Comparison of ENCODE assay signal across 18 cellular contexts in genomic region chr1:211731456-211732275, GRCh38. TPM values are rescaled to one million over a fixed set of nuclear protein-coding genes. Genes with fewer than 3 reads are reported as not detected.
DNase-seq lines count a peak whose midpoint lies in the region; ATAC-seq, FAIRE-seq and TF ChIP-seq lines count a peak whose summit lies in the region.
"Had no signal": no experiment of that assay in that cellular context is flagged by ENCODE, and none has a peak within 500 bp of the region (broad histone marks: within the 10 kb centered on the region; RNA-seq: fewer than 3 reads in every experiment).

No MANE protein-coding gene starts in this region.

- no peaks in the 10 kb centered on the region for H3K36me3 ChIP-seq in K562 (ENCODE audit: control insufficient read depth, insufficient read depth, low read length)

- peak overlapping the region; percentile 28; the same call in 1 of the 2 replicates for H2AFZ ChIP-seq in K562 (ENCODE audit: low read depth, low read length)

- no peak for TF ChIP-seq CTCF in K562 (IDR thresholded peaks at IDR 0.05 in 2 of 3, conservative IDR thresholded peaks at IDR 0.05 in 1 of 3; ENCODE audit: insufficient read depth in 2 of 3, low read depth in 1 of 3, low read length in 3 of 3)

- BruUV-seq in K562 (replicated peaks; lab: Mats Ljungman, UMichigan), result no TSS peak

- no peak for TF ChIP-seq EP300 in K562 (IDR thresholded peaks at IDR 0.05; ENCODE audit: low read length)

- H3K9me1 ChIP-seq in K562 (ENCODE audit: control insufficient read depth, insufficient read depth, low read length), result no peaks in the 10 kb centered on the region

- H3K9ac ChIP-seq in K562 (ENCODE audit: insufficient read depth in 1 of 2, low read depth in 2 of 2, low read length in 2 of 2), result peak overlapping the region in 1 of 2 experiments; percentile 11; a peak in 1 of 4 replicates

- no peak overlapping the region for H3K4me2 ChIP-seq in K562 (ENCODE audit: insufficient read depth, low read length)

- WGBS in K562 (ENCODE audit: insufficient coverage, low coverage, missing lambda C conversion rate), result 32% methylated on average over 5 of the region's 5 CpGs

- FAIRE-seq in K562 (lab: Jason Lieb, UNC), result peak; percentile 48
- FAIRE-seq: GM18507 had no signal

- H3K27ac ChIP-seq in K562 (ENCODE audit: extremely low read depth, low read depth, low read length) (no peak overlapping the region), substantia nigra (ENCODE audit: low read depth, low read length, poor library complexity, severe bottlenecking) (peak overlapping the region; percentile 91)

- H3K27me3 ChIP-seq in K562 (ENCODE audit: control insufficient read depth in 2 of 2, insufficient read depth in 2 of 2, low read length in 2 of 2), result no peaks in the 10 kb centered on the region

- no peaks in the 10 kb centered on the region for H3K79me2 ChIP-seq in K562 (ENCODE audit: control insufficient read depth, insufficient read depth, low read length)

- peak; percentile 19 for ATAC-seq in HG03432 (IDR thresholded peaks at IDR 0.05; ENCODE audit: unreplicated experiment)
- ATAC-seq in K562, result peak; percentile 55
- ATAC-seq: Right ventricle myocardium inferior, T-helper 17 cell had no signal

- no peak for TF ChIP-seq POLR2A in K562 (conservative IDR thresholded peaks at IDR 0.05)

- in situ Hi-C loops in K562 (cut with MboI), result no loop called here

- CTCF ChIA-PET in K562 (lab: Yijun Ruan, JAX; ENCODE audit: low intra/inter-chr PET ratio), result interaction anchor here (0.5 kb wide), 1 partner anchor 61 kb away, joined by 4 read pairs; no protein-coding TSS in a partner anchor

- H3K4me1 ChIP-seq in K562 (replicated peaks in 1 of 2; ENCODE audit: control insufficient read depth in 2 of 2, insufficient read depth in 2 of 2, low read length in 2 of 2), result peaks cover 11 to 31% of the 10 kb centered on the region in 2 experiments

- POLR2A ChIA-PET in K562 (lab: Yijun Ruan, JAX), result interaction anchor here (1.5 kb wide), 1 partner anchor 9 kb away, joined by 7 read pairs; no protein-coding TSS in a partner anchor

- intact Hi-C loops in K562 (cut with micrococcal nuclease), result no loop called here

- DNase-seq in NCI-H2196 (lab: John Stamatoyannopoulos, UW; ENCODE audit: unreplicated experiment), result peak; percentile 20
- no peak for DNase-seq in NCI-H2196 treated with DMSO at 0.1 percent for 48 hours (lab: John Stamatoyannopoulos, UW; ENCODE audit: unreplicated experiment)
- peak in 1 of 4 experiments; percentile 44 for DNase-seq in K562 (ENCODE audit: extremely low read depth in 1 of 4, low spot score in 3 of 4)
- DNase-seq in substantia nigra (lab: John Stamatoyannopoulos, UW), result peak in 2 of 49 donors; percentile 23
- DNase-seq in NOMO-1 treated with dmso at 0.1 percent for 144 hours (lab: John Stamatoyannopoulos, UW; ENCODE audit: unreplicated experiment), result no peak
- DNase-seq in DMS153 treated with DMSO at 0.1 percent for 48 hours (lab: John Stamatoyannopoulos, UW; ENCODE audit: unreplicated experiment), result no peak
- no peak for DNase-seq in DMS79 (lab: John Stamatoyannopoulos, UW)
- DNase-seq: ACHN; activated CD4-positive, CD25-positive, alpha-beta regulatory T cell treated with anti-CD3 and anti-CD28 coated beads, Interleukin-2, amount 50 U/mL, for 72 hours; activated naive CD4-positive, alpha-beta T cell treated with anti-CD3 and anti-CD28 coated beads, Interleukin-2, amount 10 ng/mL, durations not matched to agents 7 days and 5 days; effector CD4-positive, alpha-beta T cell; H9; NCI-H1092 treated with DMSO at 0.1 percent for 48 hours; T-helper 17 cell had no signal

- H3K4me3 ChIP-seq in K562, result no peak overlapping the region

- H3K9me3 ChIP-seq in K562 (replicated peaks; ENCODE audit: control insufficient read depth, insufficient read depth, low read depth, low read length), result no peaks in the 10 kb centered on the region

- TF ChIP-seq RAD21 in K562 (CRISPR knock-in tag; conservative IDR thresholded peaks at IDR 0.05 in 1 of 2, IDR thresholded peaks at IDR 0.05 in 1 of 2), result no peak

- H4K20me1 ChIP-seq in K562 (replicated peaks; ENCODE audit: control insufficient read depth, insufficient read depth, low read length), result no peaks in the 10 kb centered on the region

TF ChIP-seq in K562, 482 proteins besides CTCF, POLR2A, EP300 and RAD21 (continues in another document):
- TF ChIP-seq ZNF212 (CRISPR knock-in tag; IDR thresholded peaks at IDR 0.05), result no peak
- 0 out of 2 replicates have a peak, but pooled peaks have one; percentile 12 for TF ChIP-seq SOX6 (IDR thresholded peaks at IDR 0.05)
- no peak for TF ChIP-seq EZH2 (IDR thresholded peaks at IDR 0.05; ENCODE audit: borderline replicate concordance, low read depth, low read length)
- no peak; the same call in 1 of the 2 replicates for TF ChIP-seq TAL1 (IDR thresholded peaks at IDR 0.05)
- no peak for TF ChIP-seq CUX1 (CRISPR knock-in tag; IDR thresholded peaks at IDR 0.05)
- no peak for TF ChIP-seq ZBTB12 (CRISPR knock-in tag; IDR thresholded peaks at IDR 0.05)
- peak in 1 of 2 experiments; percentile 38; a peak in 1 of 4 replicates for TF ChIP-seq KDM1A (IDR thresholded peaks at IDR 0.05)
- TF ChIP-seq MAFF (IDR thresholded peaks at IDR 0.05; ENCODE audit: low read length), result peak; percentile 79
- peak; percentile 89 for TF ChIP-seq NFE2 (IDR thresholded peaks at IDR 0.05; ENCODE audit: low read depth)
- peak; percentile 80 for TF ChIP-seq NFE2L1 (tag; IDR thresholded peaks at IDR 0.05; ENCODE audit: borderline replicate concordance, low read depth)
- no peak for TF ChIP-seq HDGF (IDR thresholded peaks at IDR 0.05)
- no peak for TF ChIP-seq SIN3B (IDR thresholded peaks at IDR 0.05; ENCODE audit: low read depth)
- peak; percentile 94 for TF ChIP-seq ZNF316 (IDR thresholded peaks at IDR 0.05)
- TF ChIP-seq ZNF830 (CRISPR knock-in tag; IDR thresholded peaks at IDR 0.05), result no peak
- no peak for TF ChIP-seq PURB (CRISPR knock-in tag; IDR thresholded peaks at IDR 0.05; ENCODE audit: low read depth)

RNA-seq across cellular contexts. Expression of gene NEK2, which starts 56.2 kb away (rescaled TPM):
- 18.3 and 46.6 TPM in 2 replicates for total RNA-seq in K562 (2011; cell fraction: chromatin; rRNA removed; ENCODE audit: low replicate concordance)
- total RNA-seq in K562 (2011; cell fraction: nucleolus; rRNA removed), result 15.0 and 17.2 TPM in 2 replicates
- total RNA-seq in K562 (2011; cell fraction: nucleoplasm; rRNA removed), result 22.6 and 23.8 TPM in 2 replicates
- total RNA-seq in K562 (2014; rRNA removed) (54.4 and 65.8 TPM in 2 replicates), K562 (2014; rRNA removed; fragmentation: Illumina TruSeq; extraction: Trizol) (74.7 and 85.7 TPM in 2 replicates), K562 (2015; rRNA removed; fragmentation: Illumina TruSeq; extraction: Trizol) (64.5 and 72.1 TPM in 2 replicates), K562 (2021) (45.6 and 52.8 TPM in 2 replicates)
- polyA plus RNA-seq in K562 (2011; rRNA removed) (53.3 and 69.7 TPM in 2 replicates), K562 (2014; fragmentation: Illumina TruSeq; extraction: Trizol) (66.4 and 75.9 TPM in 2 replicates), K562 (2014; fragmentation: Nextera tagmentation; extraction: Ambion mirVana) (10 to 100 TPM; 30.0 to 38.6 TPM), K562 (2014; rRNA removed) (48.6 and 66.4 TPM in 2 replicates)
- polyA plus RNA-seq in K562 (2011; cell fraction: cytosol; rRNA removed), result 17.1 and 29.6 TPM in 2 replicates
- 24.2 and 25.4 TPM in 2 replicates for polyA plus RNA-seq in K562 (2011; cell fraction: nucleus; rRNA removed)
- 42.5 and 47.0 TPM in 2 replicates for polyA plus RNA-seq in K562 (2012)
- 122 and 124 TPM in 2 replicates for polyA minus RNA-seq in K562 (2011; rRNA and poly(A)+ RNA removed)
- polyA minus RNA-seq in K562 (2011; cell fraction: cytosol; rRNA and poly(A)+ RNA removed), result 30.9 and 39.3 TPM in 2 replicates
- 23.6 and 35.4 TPM in 2 replicates for polyA minus RNA-seq in K562 (2011; cell fraction: nucleus; rRNA and poly(A)+ RNA removed)
- total RNA-seq: posterior vena cava had no signal
